ENCODE assay signal across 1 cellular context in the genomic region with DNA sequence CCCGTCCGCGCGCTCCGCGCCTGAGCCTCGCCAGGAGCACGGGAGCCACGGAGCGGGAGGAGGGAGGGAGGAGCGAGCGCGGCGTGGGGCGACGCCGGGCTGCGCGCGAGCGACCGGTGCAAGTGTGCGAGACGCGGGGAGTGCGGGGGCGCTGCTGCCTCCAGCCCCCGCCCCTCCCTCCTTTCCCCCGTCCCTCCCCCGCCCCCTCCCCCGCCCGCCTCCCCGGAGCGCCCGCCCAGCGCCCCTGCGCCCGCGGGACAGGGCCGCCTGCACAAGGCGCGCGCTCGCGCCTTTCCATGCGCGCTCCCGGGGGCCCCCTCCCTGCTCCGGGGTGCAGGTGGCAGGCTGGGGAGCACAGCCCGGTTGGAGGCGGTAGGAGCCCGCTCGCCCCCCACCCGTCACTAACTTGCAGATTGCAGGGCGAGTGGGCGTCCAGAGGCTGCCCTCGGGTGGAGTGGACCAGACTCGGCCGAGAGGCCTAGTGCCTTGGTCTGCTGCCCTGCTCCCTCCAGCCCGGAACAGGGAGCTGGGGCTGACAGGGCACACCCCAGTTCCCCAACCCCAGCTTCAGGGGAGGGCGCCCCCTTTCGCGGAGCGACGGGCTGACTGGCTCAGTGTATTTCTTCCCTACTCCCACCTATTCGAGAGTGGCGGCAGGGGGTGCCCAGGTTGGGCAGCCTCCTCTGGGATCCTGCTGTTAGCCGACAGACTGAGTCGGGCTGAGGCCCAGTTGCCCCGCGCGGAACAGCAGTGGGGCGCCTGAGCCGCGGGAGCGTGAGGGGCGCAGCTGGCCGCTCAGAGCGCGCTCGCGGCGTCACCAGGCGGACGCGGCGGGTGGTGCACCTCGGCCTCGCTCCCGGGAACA.
TF ChIP-seq lines count a peak whose summit lies in the region.

A gene (minus strand): TSS at position 126 of the 865 bp plus-strand sequence. CDS start 255 bp downstream, outside the sequence.

TF ChIP-seq in H1, 55 proteins besides CTCF, POLR2A, EP300 and RAD21:
- TF ChIP-seq KDM4A (IDR thresholded peaks at IDR 0.05; ENCODE audit: low read depth, low read length, severe bottlenecking), result peak; percentile 67
- TF ChIP-seq EGR1 (IDR thresholded peaks at IDR 0.05; ENCODE audit: borderline replicate concordance, low read depth, low read length), result 0 out of 2 replicates have a peak, but pooled peaks have one; percentile 3
- TF ChIP-seq RBBP5 (IDR thresholded peaks at IDR 0.05; ENCODE audit: borderline replicate concordance, low read depth, low read length), result 0 out of 2 replicates have a peak, but pooled peaks have one; percentile 34
- no peak for TF ChIP-seq POU5F1 (IDR thresholded peaks at IDR 0.05; ENCODE audit: low read depth, low read length)
- TF ChIP-seq, protein P1, sequence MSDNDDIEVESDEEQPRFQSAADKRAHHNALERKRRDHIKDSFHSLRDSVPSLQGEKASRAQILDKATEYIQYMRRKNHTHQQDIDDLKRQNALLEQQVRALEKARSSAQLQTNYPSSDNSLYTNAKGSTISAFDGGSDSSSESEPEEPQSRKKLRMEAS (IDR thresholded peaks at IDR 0.05), result 0 out of 2 replicates have a peak, but pooled peaks have one; percentile 22
- TF ChIP-seq CTBP2 (IDR thresholded peaks at IDR 0.05; ENCODE audit: borderline replicate concordance, insufficient read depth, insufficient read length, low read length), result no peak
- TF ChIP-seq RFX5 (IDR thresholded peaks at IDR 0.05; ENCODE audit: borderline replicate concordance, low read depth, low read length), result no peak
- no peak for TF ChIP-seq KDM5A (IDR thresholded peaks at IDR 0.05; ENCODE audit: low read length)
- TF ChIP-seq CREB1 (IDR thresholded peaks at IDR 0.05), result peak; percentile 44; the same call in 1 of the 2 replicates
- peak; percentile 65 for TF ChIP-seq ASH2L (IDR thresholded peaks at IDR 0.05; ENCODE audit: low read length)
- 0 out of 4 replicates have a peak, but pooled peaks of 1 of the 2 experiments have one; percentile 58 for TF ChIP-seq HDAC2 (IDR thresholded peaks at IDR 0.05; ENCODE audit: borderline replicate concordance in 1 of 2, low read depth in 2 of 2, low read length in 2 of 2)
